Comparison of ENCODE assay signal across 10 cellular contexts in genomic region chr17:39800540-39800939, GRCh38.
DNase-seq lines count a peak whose midpoint lies in the region; ATAC-seq and TF ChIP-seq lines count a peak whose summit lies in the region.
"Had no signal": no experiment of that assay in that cellular context is flagged by ENCODE, and none has a peak within 500 bp of the region (broad histone marks: within the 10 kb centered on the region; RNA-seq: fewer than 3 reads in every experiment).

No MANE protein-coding gene starts in this region.

- CTCF ChIA-PET in Calu3 (lab: Charles Lee): interaction anchor here (0.7 to 23.0 kb wide), 37 partner anchors 7 to 1022 kb away, joined by 3 to 1210 read pairs (median 18); partner anchors contain the start of genes GRB7, GSDMA, IKZF3 and KRT10

- no peaks in the 10 kb centered on the region for H3K4me1 ChIP-seq in psoas muscle

- peak; percentile 60 for ATAC-seq in HG02798 (IDR thresholded peaks at IDR 0.05; ENCODE audit: poor library complexity, unreplicated experiment)
- no peak for ATAC-seq in psoas muscle
- ATAC-seq in HG02763 (IDR thresholded peaks at IDR 0.05; ENCODE audit: unreplicated experiment): no peak
- ATAC-seq in GM18861 (IDR thresholded peaks at IDR 0.05; ENCODE audit: unreplicated experiment): no peak

- H3K27ac Mint-ChIP-seq in Calu3 (ENCODE audit: unreplicated experiment) (no peak overlapping the region), immature natural killer cell (peak overlapping the region; percentile 5 to 81 (median 78))

- no peak overlapping the region for H3K4me3 ChIP-seq in psoas muscle

- no TSS peak for BruUV-seq in Calu3 (replicated peaks; lab: Mats Ljungman, UMichigan)

- no peak overlapping the region for H3K27ac ChIP-seq in psoas muscle
- H3K27ac ChIP-seq: HL-60 had no signal

- WGBS in psoas muscle, 3 donors: 35 to 50% (median 41%) methylated on average over 1 of the region's 1 CpG

- H3K4me1 Mint-ChIP-seq in Calu3 (ENCODE audit: low read depth, unreplicated experiment): peaks cover 17% of the 10 kb centered on the region
- H3K4me1 Mint-ChIP-seq in immature natural killer cell: peaks cover 42 to 66% of the 10 kb centered on the region in 2 donors

- peak; percentile 85 for DNase-seq in Calu3
- DNase-seq in activated CD4-positive, alpha-beta T cell treated with anti-CD3 and anti-CD28 coated beads, Interleukin-2, amount 50 U/mL, for 4 hours: peak; percentile 44 to 55
- no peak for DNase-seq in immature natural killer cell
- DNase-seq in psoas muscle: no peak
- no peak for DNase-seq in NCI-H1092 (lab: John Stamatoyannopoulos, UW)
- DNase-seq: T1000 had no signal

- intact Hi-C loops in Calu3 (cut with micrococcal nuclease; ENCODE audit: unreplicated experiment): no loop called here
- intact Hi-C loops in psoas muscle (cut with DNase I): no loop called here

- H3K4me3 Mint-ChIP-seq in Calu3 (ENCODE audit: low read depth, unreplicated experiment) (no peak overlapping the region), immature natural killer cell (peak overlapping the region in 1 of 5 donors; percentile 43)

- no peaks in the 10 kb centered on the region for H3K27me3 ChIP-seq in psoas muscle (ENCODE audit: insufficient read depth in 3 of 3, low read length in 2 of 3)

- H3K9me3 ChIP-seq in psoas muscle: no peaks in the 10 kb centered on the region

- TF ChIP-seq CTCF in Calu3 (IDR thresholded peaks at IDR 0.05; ENCODE audit: unreplicated experiment) (no peak), psoas muscle (IDR thresholded peaks at IDR 0.05) (no peak)

- H3K27me3 Mint-ChIP-seq in Calu3 (ENCODE audit: unreplicated experiment) (no peaks in the 10 kb centered on the region), immature natural killer cell (ENCODE audit: low read depth in 3 of 3) (peaks cover 0 to 2% (median 1%) of the 10 kb centered on the region in 3 donors)

- no peaks in the 10 kb centered on the region for H3K9me3 Mint-ChIP-seq in Calu3 (ENCODE audit: low read depth, unreplicated experiment)
- H3K9me3 Mint-ChIP-seq in immature natural killer cell: no peaks in the 10 kb centered on the region

- H3K36me3 Mint-ChIP-seq in Calu3 (ENCODE audit: insufficient read depth, unreplicated experiment): no peaks in the 10 kb centered on the region
- peaks cover 9 to 19% (median 18%) of the 10 kb centered on the region in 3 donors for H3K36me3 Mint-ChIP-seq in immature natural killer cell

- H3K36me3 ChIP-seq in psoas muscle (ENCODE audit: insufficient read depth in 1 of 2, low read depth in 1 of 2): no peaks in the 10 kb centered on the region

Comparison
In these comparisons a context has a peak if more than half of its experiments do, and no peak if none do; other contexts are left out.
1. DNase-seq: peak in Calu3 (single experiment) and activated CD4-positive, alpha-beta T cell treated with anti-CD3 and anti-CD28 coated beads, Interleukin-2, amount 50 U/mL, for 4 hours (2 of 2); none in immature natural killer cell (0 of 3), psoas muscle (0 of 2) and NCI-H1092 (single experiment).